29 cellular contexts compared by ENCODE assay signal in the genomic region with DNA sequence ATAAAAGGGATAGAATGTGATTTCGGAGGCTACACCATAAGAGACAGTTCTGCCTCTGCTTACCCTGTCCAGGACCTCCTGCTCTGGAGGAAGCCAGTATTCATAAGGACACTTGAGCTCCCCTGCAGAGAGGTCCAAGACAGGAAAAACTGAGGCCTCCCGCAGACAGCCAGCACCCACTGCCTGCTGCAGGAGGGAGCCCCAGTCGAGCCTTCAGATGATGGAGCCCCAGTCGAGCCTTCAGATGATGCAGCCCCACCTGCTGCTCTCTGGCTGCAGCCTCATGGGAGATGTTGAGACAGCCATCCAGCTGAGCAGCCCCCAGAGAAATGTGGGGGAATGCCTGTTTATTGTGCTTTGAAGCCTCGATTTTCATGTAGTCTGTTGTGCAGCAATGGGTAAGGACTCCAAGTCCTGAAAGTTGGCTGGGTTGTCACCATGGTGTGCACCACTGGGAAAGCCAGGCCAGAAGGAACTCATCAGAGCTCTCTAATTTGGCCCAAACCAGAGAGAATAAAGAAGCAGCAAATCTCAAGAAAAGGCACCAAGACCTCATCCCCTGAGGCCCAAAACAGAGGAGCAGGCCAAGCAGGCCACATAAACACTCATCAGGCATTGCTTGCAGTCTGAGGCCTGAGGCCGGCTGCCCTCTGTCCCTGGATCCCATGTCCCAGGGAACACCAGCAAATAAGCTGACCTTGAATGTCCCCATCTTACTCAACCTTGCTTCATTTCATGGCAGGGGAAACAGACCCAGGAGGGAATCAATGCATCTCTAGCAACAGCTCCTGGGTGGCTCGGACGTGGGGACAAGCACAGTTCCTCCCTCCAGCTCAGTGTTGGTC. TPM values are rescaled to one million over a fixed set of nuclear protein-coding genes. Genes with fewer than 3 reads are reported as not detected.
DNase-seq lines count a peak whose midpoint lies in the region; ATAC-seq, FAIRE-seq and TF ChIP-seq lines count a peak whose summit lies in the region.
"Had no signal": no experiment of that assay in that cellular context is flagged by ENCODE, and none has a peak within 500 bp of the region (broad histone marks: within the 10 kb centered on the region; RNA-seq: fewer than 3 reads in every experiment).

No MANE protein-coding gene starts in this region.

- no peaks in the 10 kb centered on the region for H3K9me3 ChIP-seq in Caco-2
- peaks cover 10% of the 10 kb centered on the region for H3K9me3 ChIP-seq in mesenchymal stem cell (ENCODE audit: control insufficient read depth, low read length)
- H3K9me3 ChIP-seq in smooth muscle cell (replicated peaks; ENCODE audit: low read depth), result no peaks in the 10 kb centered on the region
- H3K9me3 ChIP-seq in pancreas, result no peaks in the 10 kb centered on the region
- no peaks in the 10 kb centered on the region; the same call in 1 of the 2 replicates for H3K9me3 ChIP-seq in HAP-1
- H3K9me3 ChIP-seq: body of pancreas, vagina had no signal

- no peak overlapping the region for H2BK15ac ChIP-seq in mesenchymal stem cell (ENCODE audit: low read depth, poor library complexity, severe bottlenecking)

- H2AK5ac ChIP-seq in mesenchymal stem cell (ENCODE audit: low read length, severe bottlenecking), result no peak overlapping the region

- no peak overlapping the region for H3K4ac ChIP-seq in mesenchymal stem cell (ENCODE audit: low read depth in 1 of 2, low read length in 2 of 2)

- no peaks in the 10 kb centered on the region for H3K27me3 Mint-ChIP-seq in Caco-2 (ENCODE audit: insufficient read depth, unreplicated experiment)
- H3K27me3 Mint-ChIP-seq: activated CD4-positive, alpha-beta memory T cell treated with anti-CD3 and anti-CD28 coated beads, Interleukin-2, amount 10 ng/mL, durations not matched to agents 7 days and 5 days had no signal

- H3F3A ChIP-seq in smooth muscle cell (ENCODE audit: low read depth), result peaks cover 23% of the 10 kb centered on the region

- no peak overlapping the region for H2BK120ac ChIP-seq in mesenchymal stem cell (ENCODE audit: low read depth, low read length)

- TF ChIP-seq CTCF in Caco-2 (IDR thresholded peaks at IDR 0.05; ENCODE audit: insufficient read depth in 1 of 2, low read depth in 1 of 2, low read length in 1 of 2, severe bottlenecking in 1 of 2, unreplicated experiment in 1 of 2) (no peak), bronchial epithelial cell (IDR thresholded peaks at IDR 0.05; ENCODE audit: insufficient read depth, low read length, severe bottlenecking) (no peak), smooth muscle cell (IDR thresholded peaks at IDR 0.05; ENCODE audit: borderline replicate concordance, insufficient read depth, poor library complexity, severe bottlenecking) (no peak), pancreas (IDR thresholded peaks at IDR 0.05) (no peak)

- H4K91ac ChIP-seq in mesenchymal stem cell (ENCODE audit: low read length), result no peak overlapping the region

- ATAC-seq in pancreas (no peak), GM18868 (IDR thresholded peaks at IDR 0.05; ENCODE audit: unreplicated experiment) (no peak)
- ATAC-seq: activated CD4-positive, CD25-positive, alpha-beta regulatory T cell treated with anti-CD3 and anti-CD28 coated beads, Interleukin-2, amount 50 U/mL, for 24 hours; body of pancreas; GM12878 had no signal

- intact Hi-C loops in Caco-2 (cut with micrococcal nuclease; ENCODE audit: unreplicated experiment), result loop anchor here (2.0 kb wide), 1 partner anchor 18 kb away; no protein-coding TSS in a partner anchor
- intact Hi-C loops in pancreas (cut with DNase I), result loop anchor here in 1 of 3 donors (10.0 kb wide), 1 partner anchor 136 kb away; no protein-coding TSS in a partner anchor

- no peak overlapping the region for H3K18ac ChIP-seq in mesenchymal stem cell (ENCODE audit: low read depth in 1 of 2, low read length in 2 of 2)

- H3K4me1 ChIP-seq in Caco-2 (peaks cover 30% of the 10 kb centered on the region), mesenchymal stem cell (ENCODE audit: control insufficient read depth, insufficient read depth, low read depth, low read length) (peaks cover 18% of the 10 kb centered on the region), smooth muscle cell (ENCODE audit: low read depth) (peaks cover 20% of the 10 kb centered on the region), pancreas (peaks cover 8 to 11% (median 10%) of the 10 kb centered on the region in 3 donors), HAP-1 (no peaks in the 10 kb centered on the region)
- H3K4me1 ChIP-seq: heart right ventricle had no signal

- H3K9me3 Mint-ChIP-seq in Caco-2 (ENCODE audit: unreplicated experiment), result no peaks in the 10 kb centered on the region
- H3K9me3 Mint-ChIP-seq: activated CD4-positive, alpha-beta memory T cell treated with anti-CD3 and anti-CD28 coated beads, Interleukin-2, amount 10 ng/mL, durations not matched to agents 7 days and 5 days had no signal

- peaks cover 17% of the 10 kb centered on the region for H3K4me1 Mint-ChIP-seq in Caco-2 (ENCODE audit: low read depth, unreplicated experiment)
- H3K4me1 Mint-ChIP-seq: activated CD4-positive, alpha-beta memory T cell treated with anti-CD3 and anti-CD28 coated beads, Interleukin-2, amount 10 ng/mL, durations not matched to agents 7 days and 5 days had no signal

- H3K27ac Mint-ChIP-seq in Caco-2 (ENCODE audit: unreplicated experiment), result peak overlapping the region; percentile 53
- H3K27ac Mint-ChIP-seq: activated CD4-positive, alpha-beta memory T cell treated with anti-CD3 and anti-CD28 coated beads, Interleukin-2, amount 10 ng/mL, durations not matched to agents 7 days and 5 days had no signal

- CTCF ChIA-PET in Caco-2 (lab: Charles Lee), result interaction anchor here (1.2 to 2.3 kb wide), 5 partner anchors 20 to 162 kb away, joined by 3 to 10 read pairs (median 5); no protein-coding TSS in a partner anchor

- no peak overlapping the region for H2BK5ac ChIP-seq in mesenchymal stem cell (ENCODE audit: low read depth, low read length, poor library complexity, severe bottlenecking)

- H3K27me3 ChIP-seq in Caco-2 (replicated peaks; ENCODE audit: control insufficient read depth, insufficient read depth, low read length), result no peaks in the 10 kb centered on the region
- no peaks in the 10 kb centered on the region for H3K27me3 ChIP-seq in bronchial epithelial cell (ENCODE audit: control insufficient read depth, insufficient read depth, low read length)
- H3K27me3 ChIP-seq in mesenchymal stem cell (ENCODE audit: control insufficient read depth in 1 of 2, insufficient read depth in 1 of 2, low read length in 2 of 2), result no peaks in the 10 kb centered on the region
- no peaks in the 10 kb centered on the region for H3K27me3 ChIP-seq in smooth muscle cell (ENCODE audit: low read depth)
- H3K27me3 ChIP-seq in pancreas, result no peaks in the 10 kb centered on the region
- no peaks in the 10 kb centered on the region for H3K27me3 ChIP-seq in HAP-1 (ENCODE audit: low read depth)
- H3K27me3 ChIP-seq: body of pancreas, heart right ventricle, vagina had no signal

- H3K4me3 ChIP-seq in Caco-2 (ENCODE audit: low read depth, low read length), result no peak overlapping the region
- H3K4me3 ChIP-seq in bronchial epithelial cell (ENCODE audit: low read depth, low read length), result no peak overlapping the region
- H3K4me3 ChIP-seq in mesenchymal stem cell (ENCODE audit: insufficient read depth in 1 of 2, low read depth in 1 of 2, low read length in 2 of 2), result no peak overlapping the region
- H3K4me3 ChIP-seq in smooth muscle cell, result no peak overlapping the region
- H3K4me3 ChIP-seq in pancreas, result no peak overlapping the region
- no peak overlapping the region for H3K4me3 ChIP-seq in HAP-1
- H3K4me3 ChIP-seq: body of pancreas, GM12878, heart right ventricle, vagina had no signal

- BruUV-seq in Caco-2 (replicated peaks; lab: Mats Ljungman, UMichigan), result no TSS peak

- H4K20me1 ChIP-seq in smooth muscle cell (ENCODE audit: low read depth), result no peaks in the 10 kb centered on the region

- H2AFZ ChIP-seq in mesenchymal stem cell (ENCODE audit: low read depth, low read length) (no peak overlapping the region), smooth muscle cell (ENCODE audit: low read depth) (no peak overlapping the region)

- no peaks in the 10 kb centered on the region for H3K79me2 ChIP-seq in smooth muscle cell (ENCODE audit: low read depth)

- H3K14ac ChIP-seq in mesenchymal stem cell (ENCODE audit: low read length in 2 of 2), result no peak overlapping the region

- H2BK12ac ChIP-seq in mesenchymal stem cell (ENCODE audit: low read length in 2 of 2), result no peak overlapping the region

- H3K4me2 ChIP-seq in mesenchymal stem cell (ENCODE audit: low read length, poor library complexity, severe bottlenecking) (no peak overlapping the region), smooth muscle cell (peak overlapping the region; percentile 71)

- no peak overlapping the region for H3K27ac ChIP-seq in mesenchymal stem cell (ENCODE audit: low read length, poor library complexity, severe bottlenecking)
- peak overlapping the region; percentile 89 for H3K27ac ChIP-seq in smooth muscle cell (ENCODE audit: low read depth)
- no peak overlapping the region for H3K27ac ChIP-seq in pancreas
- H3K27ac ChIP-seq: body of pancreas, heart right ventricle had no signal

- no peak overlapping the region for H4K8ac ChIP-seq in mesenchymal stem cell (ENCODE audit: low read length)

- H3K36me3 ChIP-seq in Caco-2 (ENCODE audit: control insufficient read depth, insufficient read depth, low read length) (no peaks in the 10 kb centered on the region), bronchial epithelial cell (ENCODE audit: control insufficient read depth, insufficient read depth, low read length) (no peaks in the 10 kb centered on the region), mesenchymal stem cell (ENCODE audit: control insufficient read depth in 1 of 2, insufficient read depth in 2 of 2, low read depth in 1 of 2, low read length in 2 of 2) (no peaks in the 10 kb centered on the region), smooth muscle cell (ENCODE audit: low read depth) (no peaks in the 10 kb centered on the region), pancreas (no peaks in the 10 kb centered on the region), HAP-1 (replicated peaks) (no peaks in the 10 kb centered on the region)
- H3K36me3 ChIP-seq: heart right ventricle, vagina had no signal

- POLR2A ChIA-PET in Caco-2 (lab: Charles Lee), result interaction anchor here (1.0 kb wide), 1 partner anchor 16 kb away, joined by 3 read pairs; no protein-coding TSS in a partner anchor

- no peak overlapping the region for H3K4me3 Mint-ChIP-seq in Caco-2 (ENCODE audit: unreplicated experiment)
- H3K4me3 Mint-ChIP-seq: activated CD4-positive, alpha-beta memory T cell treated with anti-CD3 and anti-CD28 coated beads, Interleukin-2, amount 10 ng/mL, durations not matched to agents 7 days and 5 days had no signal

- in situ Hi-C loops in HAP-1 (cut with MboI; ENCODE audit: low sequenced_read_pairs), result no loop called here

- DNase-seq in Caco-2 (no peak), bronchial epithelial cell (ENCODE audit: low read depth) (no peak), mesenchymal stem cell (peak; percentile 5), smooth muscle cell (lab: John Stamatoyannopoulos, UW; ENCODE audit: unreplicated experiment) (no peak), pancreas (no peak), midbrain (lab: John Stamatoyannopoulos, UW) (no peak), HAP-1 (ENCODE audit: low spot score in 2 of 2) (no peak)
- DNase-seq: ACHN; activated CD4-positive, alpha-beta memory T cell treated with anti-CD3 and anti-CD28 coated beads, Interleukin-2, amount 10 ng/mL, durations not matched to agents 7 days and 5 days; activated effector memory CD4-positive, alpha-beta T cell treated with anti-CD3 and anti-CD28 coated beads, Interleukin-2, amount 50 U/mL, for 16 hours; body of pancreas; heart right ventricle; left cardiac atrium; NCI-H187 treated with DMSO at 0.1 percent for 48 hours; NCI-H2227 treated with DMSO at 0.1 percent for 48 hours; SIG-M5 had no signal

- peaks cover 14% of the 10 kb centered on the region for H3K36me3 Mint-ChIP-seq in Caco-2 (ENCODE audit: insufficient read depth, unreplicated experiment)

- no peak overlapping the region for H3K23ac ChIP-seq in mesenchymal stem cell (ENCODE audit: low read length in 2 of 2)

- no peak overlapping the region for H3K9ac ChIP-seq in mesenchymal stem cell (ENCODE audit: low read length)
- H3K9ac ChIP-seq in smooth muscle cell (ENCODE audit: low read depth), result no peak overlapping the region

- WGBS in mesenchymal stem cell, result 96% methylated on average over 8 of the region's 8 CpGs
- WGBS in smooth muscle cell (ENCODE audit: low lambda C conversion rate), result 91% methylated on average over 8 of the region's 8 CpGs
- WGBS in pancreas, 2 donors, result 90 to 92% methylated on average over 8 of the region's 8 CpGs

- no peaks in the 10 kb centered on the region for H3K79me1 ChIP-seq in mesenchymal stem cell (replicated peaks; ENCODE audit: low read length, poor library complexity, severe bottlenecking)

- FAIRE-seq in bronchial epithelial cell (lab: Jason Lieb, UNC) (peak; percentile 60), pancreas (lab: Jason Lieb, UNC) (no peak)
- FAIRE-seq: GM12878 had no signal

RNA-seq across cellular contexts. Expression of a gene that starts 30.9 kb away (rescaled TPM):
- not detected in 2 replicates for total RNA-seq in Caco-2 (2022)
- total RNA-seq in bronchial epithelial cell, result 0.79 and 4.4 TPM in 2 replicates
- polyA plus RNA-seq in mesenchymal stem cell (2013, experiment 1 of 2), result not detected
- not detected for polyA plus RNA-seq in mesenchymal stem cell (2013, experiment 2 of 2)
- total RNA-seq in smooth muscle cell, result 15.1 and 24.3 TPM in 2 replicates
- polyA plus RNA-seq in smooth muscle cell, result 16.5 and 18.1 TPM in 2 replicates
- total RNA-seq in pancreas, result not detected
- not detected for polyA plus RNA-seq in pancreas
- total RNA-seq: activated CD4-positive, alpha-beta memory T cell treated with anti-CD3 and anti-CD28 coated beads, Interleukin-2, amount 10 ng/mL, durations not matched to agents 7 days and 5 days; body of pancreas; cerebellum; Daoy; GM12878; H4; heart right ventricle; left cardiac atrium; LHCN-M2; neural crest cell; progenitor cell of endocrine pancreas; skeletal muscle tissue; subcutaneous adipose tissue had no signal
- polyA plus RNA-seq: BJ, GM12878, heart right ventricle had no signal

RNA-seq across cellular contexts. Expression of a gene that starts 56.1 kb away (rescaled TPM):
- 149 and 175 TPM in 2 replicates for total RNA-seq in Caco-2 (2022)
- total RNA-seq in bronchial epithelial cell, result 45.8 and 118 TPM in 2 replicates
- 10.2 TPM for polyA plus RNA-seq in mesenchymal stem cell (2013, experiment 1 of 2)
- polyA plus RNA-seq in mesenchymal stem cell (2013, experiment 2 of 2), result 10.9 TPM
- 123 and 131 TPM in 2 replicates for total RNA-seq in smooth muscle cell
- 49.5 and 83.1 TPM in 2 replicates for polyA plus RNA-seq in smooth muscle cell
- total RNA-seq in pancreas, result 10 to 100 TPM; 26.9 to 68.0 (median 43.6) TPM
- polyA plus RNA-seq in pancreas, result 10 to 100 TPM; 13.0 to 19.7 TPM

RNA-seq across cellular contexts. Expression of a gene that starts 56.3 kb away (rescaled TPM):
- 0.18 TPM in 1 of 2 replicates, not detected in the other for total RNA-seq in Caco-2 (2022)
- 0.53 and 1.0 TPM in 2 replicates for total RNA-seq in bronchial epithelial cell
- not detected for polyA plus RNA-seq in mesenchymal stem cell (2013, experiment 1 of 2)
- polyA plus RNA-seq in mesenchymal stem cell (2013, experiment 2 of 2), result not detected
- total RNA-seq in smooth muscle cell, result 0.04 and 0.49 TPM in 2 replicates
- 0.20 TPM in 1 of 2 replicates, not detected in the other for polyA plus RNA-seq in smooth muscle cell
- not detected for total RNA-seq in pancreas
- under 1 TPM; 0.05 to 0.08 TPM for polyA plus RNA-seq in pancreas
- total RNA-seq: activated CD4-positive, alpha-beta memory T cell treated with anti-CD3 and anti-CD28 coated beads, Interleukin-2, amount 10 ng/mL, durations not matched to agents 7 days and 5 days; body of pancreas; Daoy; GM12878; H4; heart right ventricle; left cardiac atrium; LHCN-M2; neural crest cell; progenitor cell of endocrine pancreas; skeletal muscle tissue; subcutaneous adipose tissue had no signal
- polyA plus RNA-seq: BJ, GM12878 had no signal
